Comparison of ENCODE assay signal across 18 cellular contexts in the genomic region with DNA sequence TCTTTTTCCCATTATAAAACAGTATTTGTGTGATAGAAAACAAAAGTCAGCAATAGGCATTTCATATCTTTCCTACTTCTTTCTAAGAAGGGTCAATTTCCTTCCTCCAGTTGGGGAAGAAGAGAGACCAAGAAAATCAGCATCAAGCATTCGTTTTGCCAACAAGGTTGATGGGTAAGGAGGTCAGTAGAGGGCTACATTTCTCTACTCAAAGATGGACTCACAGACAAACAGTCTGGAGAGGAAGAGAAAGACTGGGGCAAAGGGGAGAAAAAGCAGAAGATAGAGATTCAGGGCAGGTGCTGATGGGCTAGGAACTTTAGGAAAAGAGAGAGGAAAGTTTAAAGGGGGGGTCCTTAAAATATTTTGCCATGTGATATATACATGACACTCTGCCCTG. TPM values are rescaled to one million over a fixed set of nuclear protein-coding genes. Genes with fewer than 3 reads are reported as not detected.
DNase-seq lines count a peak whose midpoint lies in the region; ATAC-seq and TF ChIP-seq lines count a peak whose summit lies in the region.
"Had no signal": no experiment of that assay in that cellular context is flagged by ENCODE, and none has a peak within 500 bp of the region (broad histone marks: within the 10 kb centered on the region; RNA-seq: fewer than 3 reads in every experiment).

No MANE protein-coding gene starts in this region.

- H3K27ac ChIP-seq in CD4-positive, alpha-beta memory T cell (ENCODE audit: low read depth, low read length): no peak overlapping the region
- H3K27ac ChIP-seq: GM23248, HL-60 had no signal

- intact Hi-C loops in CD4-positive, alpha-beta memory T cell (cut with micrococcal nuclease): no loop called here

- H3K4me1 ChIP-seq in CD4-positive, alpha-beta memory T cell (ENCODE audit: insufficient read depth, low read length): no peaks in the 10 kb centered on the region

- H3K4me1 Mint-ChIP-seq in CD4-positive, alpha-beta memory T cell: peaks cover 0 to 5% (median 1%) of the 10 kb centered on the region in 4 donors

- POLR2A ChIA-PET in CD4-positive, alpha-beta memory T cell (lab: Charles Lee; ENCODE audit: partially characterized antibody): no interaction called here

- ATAC-seq in left lobe of liver (peak; percentile 75), GM21717 (IDR thresholded peaks at IDR 0.05; ENCODE audit: unreplicated experiment) (no peak)

- no peaks in the 10 kb centered on the region for H3K9me3 ChIP-seq in CD4-positive, alpha-beta memory T cell (ENCODE audit: control insufficient read depth in 1 of 2, low read length in 2 of 2)

- no peak overlapping the region for H3K4me3 ChIP-seq in AG09309 (ENCODE audit: control insufficient read depth, low read depth, low read length)
- no peak overlapping the region for H3K4me3 ChIP-seq in CD4-positive, alpha-beta memory T cell (ENCODE audit: low read length in 2 of 2)
- H3K4me3 ChIP-seq: GM23248 had no signal

- H3K4me3 Mint-ChIP-seq in CD4-positive, alpha-beta memory T cell: no peak overlapping the region

- no peak for DNase-seq in AG09309 (ENCODE audit: low read depth)
- peak; percentile 13 for DNase-seq in M059J (ENCODE audit: low read depth)
- peak; percentile 5 for DNase-seq in amniotic epithelial cell (ENCODE audit: low read depth)
- DNase-seq in left lobe of liver (ENCODE audit: low spot score): no peak
- no peak for DNase-seq in GM13976 (ENCODE audit: low spot score)
- DNase-seq in CD4-positive, alpha-beta memory T cell: no peak
- DNase-seq in HCEC 1CT: no peak
- DNase-seq: 8988T, C1 segment of cervical spinal cord, DMS153, GM23248, NCI-H1048, NCI-H1436 treated with DMSO at 0.1 percent for 48 hours, NCI-H2081, NCI-H524 treated with DMSO at 0.1 percent for 48 hours, SHP77 had no signal

- TF ChIP-seq CTCF in AG09309 (IDR thresholded peaks at IDR 0.05; ENCODE audit: control insufficient read depth, insufficient read depth, low read depth, low read length, missing control alignments): peak; percentile 12
- TF ChIP-seq CTCF in GM13976 (IDR thresholded peaks at IDR 0.05; ENCODE audit: borderline replicate concordance, control extremely low read depth, extremely low read depth, insufficient read depth, missing control alignments): no peak

- H3K9me3 Mint-ChIP-seq in CD4-positive, alpha-beta memory T cell: no peaks in the 10 kb centered on the region

- H3K27ac Mint-ChIP-seq in CD4-positive, alpha-beta memory T cell: no peak overlapping the region

- CTCF ChIA-PET in CD4-positive, alpha-beta memory T cell (lab: Charles Lee; ENCODE audit: partially characterized antibody): no interaction called here

- peaks cover 0 to 2% of the 10 kb centered on the region in 2 donors for H3K27me3 Mint-ChIP-seq in CD4-positive, alpha-beta memory T cell

- H3K27me3 ChIP-seq in CD4-positive, alpha-beta memory T cell (ENCODE audit: insufficient read depth, low read length): no peaks in the 10 kb centered on the region

- no peaks in the 10 kb centered on the region for H3K36me3 Mint-ChIP-seq in CD4-positive, alpha-beta memory T cell

- in situ Hi-C loops in GM13976 (cut with MboI; ENCODE audit: low sequenced_read_pairs, unreplicated experiment): no loop called here

- H3K36me3 ChIP-seq in CD4-positive, alpha-beta memory T cell (ENCODE audit: insufficient read depth, low read length): no peaks in the 10 kb centered on the region

RNA-seq across cellular contexts. Expression of a gene that starts 8.6 kb away (rescaled TPM):
- total RNA-seq in M059J (2014; rRNA removed; shearing (Covaris generic)): not detected in 2 replicates
- not detected for total RNA-seq in left lobe of liver
- not detected for total RNA-seq in CD4-positive, alpha-beta memory T cell
- polyA plus RNA-seq in CD4-positive, alpha-beta memory T cell: not detected
- total RNA-seq: GM23248 had no signal
- polyA plus RNA-seq: GM23248 had no signal

Comparison
In these comparisons a context has a peak if more than half of its experiments do, and no peak if none do; other contexts are left out.
1. DNase-seq: peak in M059J (single experiment) and amniotic epithelial cell (single experiment); none in AG09309 (single experiment), left lobe of liver (single experiment), GM13976 (single experiment), CD4-positive, alpha-beta memory T cell (0 of 5) and HCEC 1CT (single experiment).